8 cellular contexts compared by ENCODE assay signal in the genomic region with DNA sequence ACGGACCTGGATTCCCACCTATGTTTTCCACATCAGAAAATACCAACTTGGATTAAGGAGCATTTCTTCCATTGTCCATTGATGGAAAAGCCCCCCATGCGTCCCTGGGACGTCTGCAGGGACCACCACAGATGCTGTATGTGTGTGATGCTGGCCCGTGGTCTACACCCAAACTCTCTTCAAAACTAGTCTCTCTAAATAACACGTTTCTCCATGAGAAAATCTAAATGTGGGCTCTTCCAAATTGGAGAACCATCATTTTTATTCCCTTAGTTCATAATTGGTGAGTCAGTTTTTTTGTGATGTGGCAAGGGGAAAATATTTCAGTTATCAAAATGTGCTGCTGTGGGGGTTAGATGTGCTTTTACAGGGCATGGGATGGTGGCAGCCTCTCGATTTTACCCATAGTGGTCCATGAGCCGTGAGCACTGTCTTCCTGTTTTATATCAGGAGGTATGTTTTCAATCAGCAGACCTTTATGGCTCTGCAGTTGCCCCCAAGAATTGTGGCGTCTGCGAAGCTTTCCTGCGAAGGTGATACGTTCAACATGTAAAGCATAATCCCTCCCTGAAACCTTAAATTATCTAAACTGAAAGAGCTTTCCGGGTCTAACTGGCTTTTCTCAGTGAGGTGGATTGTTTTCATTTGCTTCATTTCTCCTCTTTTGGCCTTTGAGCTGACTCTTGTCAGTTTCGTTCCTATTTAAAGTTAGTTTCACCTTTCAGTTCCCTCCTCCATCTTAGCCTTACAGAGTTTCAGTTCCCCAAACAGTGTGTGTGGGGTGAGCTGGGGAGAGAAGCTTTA.
DNase-seq lines count a peak whose midpoint lies in the region; ATAC-seq and FAIRE-seq lines count a peak whose summit lies in the region.

No MANE protein-coding gene starts in this region.

- no peak overlapping the region for H3K4me3 ChIP-seq in rectal smooth muscle tissue (ENCODE audit: low read length)

- H3K27me3 ChIP-seq in rectal smooth muscle tissue (ENCODE audit: control insufficient read depth, insufficient read depth, low read length): no peaks in the 10 kb centered on the region

- peaks cover 10% of the 10 kb centered on the region for H3K4me1 ChIP-seq in rectal smooth muscle tissue (ENCODE audit: control insufficient read depth, insufficient read depth, low read length)

- H3K27ac ChIP-seq in rectal smooth muscle tissue (ENCODE audit: low read depth, low read length): peak overlapping the region; percentile 48

- no peak overlapping the region for H3K9ac ChIP-seq in rectal smooth muscle tissue (ENCODE audit: low read length)

- H3K36me3 ChIP-seq in rectal smooth muscle tissue (ENCODE audit: control insufficient read depth, insufficient read depth, low read length): no peaks in the 10 kb centered on the region

- DNase-seq in GM19240 (ENCODE audit: insufficient read length, low spot score) (peak; percentile 54), DMS79 treated with DMSO at 0.1 percent for 48 hours (lab: John Stamatoyannopoulos, UW) (no peak), NCI-H1930 (lab: John Stamatoyannopoulos, UW) (no peak), HuH-7 (ENCODE audit: low spot score) (no peak), urothelium cell line (ENCODE audit: low spot score) (no peak)
- DNase-seq in activated CD4-positive, alpha-beta T cell treated with anti-CD3 and anti-CD28 coated beads, Interleukin-2, amount 50 U/mL, for 48 hours: peak; percentile 63 to 75

- no peak for FAIRE-seq in urothelium cell line (lab: Jason Lieb, UNC)

- peak; percentile 96 for ATAC-seq in HG03066 (IDR thresholded peaks at IDR 0.05; ENCODE audit: low read depth, unreplicated experiment)

Comparison
In these comparisons a context has a peak if more than half of its experiments do, and no peak if none do; other contexts are left out.
1. DNase-seq: peak in GM19240 (single experiment) and activated CD4-positive, alpha-beta T cell treated with anti-CD3 and anti-CD28 coated beads, Interleukin-2, amount 50 U/mL, for 48 hours (2 of 2); none in DMS79 treated with DMSO at 0.1 percent for 48 hours (single experiment), NCI-H1930 (0 of 2), HuH-7 (single experiment) and urothelium cell line (single experiment).